25 cellular contexts compared by ENCODE assay signal in genomic region chr4:80614319-80614718, GRCh38.
"Had no signal": no experiment of that assay in that cellular context is flagged by ENCODE, and none has a peak within 500 bp of the region (broad histone marks: within the 10 kb centered on the region; RNA-seq: fewer than 3 reads in every experiment).

No MANE protein-coding gene starts in this region.

- H3K27me3 ChIP-seq: heart right ventricle, neural progenitor cell, right atrium auricular region, sigmoid colon, testis, tibial nerve, upper lobe of right lung, vagina had no signal

- H3K36me3 ChIP-seq: heart right ventricle, neural progenitor cell, pancreas, right atrium auricular region, sigmoid colon, tibial nerve, upper lobe of right lung, vagina had no signal

- H3K9me3 Mint-ChIP-seq: natural killer cell treated with Interleukin-12 subunit alpha and Interleukin-12 subunit beta and Interleukin-15 and Interleukin-18, amount 100 ng/mL, for 72 hours; neural progenitor cell; stimulated activated naive CD8-positive, alpha-beta T cell treated with anti-CD3 and anti-CD28 coated beads, Interleukin-15, amount 100 ng/mL, for 72 hours had no signal

- H3K27ac Mint-ChIP-seq: natural killer cell treated with Interleukin-12 subunit alpha and Interleukin-12 subunit beta and Interleukin-15 and Interleukin-18, amount 100 ng/mL, for 72 hours; neural progenitor cell; stimulated activated naive B cell treated with anti-CD40 and anti-IgM and Interleukin-4, amounts not matched to agents 10 μg/mL and 1 μg/mL and 100 μg/mL, for 72 hours; stimulated activated naive CD8-positive, alpha-beta T cell treated with anti-CD3 and anti-CD28 coated beads, Interleukin-15, amount 100 ng/mL, for 72 hours had no signal

- H3K27ac ChIP-seq: coronary artery, heart right ventricle, neural progenitor cell, pancreas, right atrium auricular region, sigmoid colon, skin epidermis, testis, tibial nerve, upper lobe of right lung, vagina had no signal

- DNase-seq: effector CD4-positive, alpha-beta T cell; heart right ventricle; hypothalamus; kidney; left colon; left ventricle myocardium superior; mesenchymal stem cell; midbrain; nucleus accumbens; sigmoid colon; stimulated activated CD4-positive, alpha-beta T cell treated with anti-CD3 and anti-CD28 coated beads, Interleukin-2, amount 100 ng/mL, for 24 hours; stimulated activated CD4-positive, alpha-beta T cell treated with anti-CD3 and anti-CD28 coated beads, Interleukin-4, amount 100 ng/mL, for 4 hours; stimulated activated naive B cell treated with anti-CD40 and anti-IgM and Interleukin-4, amounts not matched to agents 10 μg/mL and 1 μg/mL and 100 μg/mL, for 72 hours; stimulated activated naive CD8-positive, alpha-beta T cell treated with anti-CD3 and anti-CD28 coated beads, Interleukin-15, amount 100 ng/mL, for 72 hours; testis; upper lobe of right lung had no signal

- H3K36me3 Mint-ChIP-seq: natural killer cell treated with Interleukin-12 subunit alpha and Interleukin-12 subunit beta and Interleukin-15 and Interleukin-18, amount 100 ng/mL, for 72 hours; neural progenitor cell had no signal

- H3K4me1 ChIP-seq: heart right ventricle, neural progenitor cell, pancreas, right atrium auricular region, testis, upper lobe of right lung, vagina had no signal

- H2AFZ ChIP-seq: neural progenitor cell had no signal

- H3K9me3 ChIP-seq: heart right ventricle, pancreas, right atrium auricular region, sigmoid colon, testis, tibial nerve, upper lobe of right lung, vagina had no signal

- H3K4me2 ChIP-seq: neural progenitor cell had no signal

- H3K4me1 Mint-ChIP-seq: neural progenitor cell; stimulated activated naive CD8-positive, alpha-beta T cell treated with anti-CD3 and anti-CD28 coated beads, Interleukin-15, amount 100 ng/mL, for 72 hours had no signal

- H3K9ac ChIP-seq: neural progenitor cell had no signal

- H3K4me3 ChIP-seq: coronary artery, heart right ventricle, lung, neural progenitor cell, pancreas, right atrium auricular region, sigmoid colon, skin epidermis, testis, tibial nerve, upper lobe of right lung, vagina had no signal

- H3K27me3 Mint-ChIP-seq: stimulated activated naive B cell treated with anti-CD40 and anti-IgM and Interleukin-4, amounts not matched to agents 10 μg/mL and 1 μg/mL and 100 μg/mL, for 72 hours; stimulated activated naive CD8-positive, alpha-beta T cell treated with anti-CD3 and anti-CD28 coated beads, Interleukin-15, amount 100 ng/mL, for 72 hours had no signal

- ATAC-seq: heart right ventricle; left ventricle myocardium superior; natural killer cell treated with Interleukin-12 subunit alpha and Interleukin-12 subunit beta and Interleukin-15 and Interleukin-18, amount 100 ng/mL, for 72 hours; stimulated activated naive B cell treated with anti-CD40 and anti-IgM and Interleukin-4, amounts not matched to agents 10 μg/mL and 1 μg/mL and 100 μg/mL, for 72 hours; stimulated activated naive CD8-positive, alpha-beta T cell treated with anti-CD3 and anti-CD28 coated beads, Interleukin-15, amount 100 ng/mL, for 72 hours had no signal

- H3K4me3 Mint-ChIP-seq: natural killer cell treated with Interleukin-12 subunit alpha and Interleukin-12 subunit beta and Interleukin-15 and Interleukin-18, amount 100 ng/mL, for 72 hours; neural progenitor cell; stimulated activated naive B cell treated with anti-CD40 and anti-IgM and Interleukin-4, amounts not matched to agents 10 μg/mL and 1 μg/mL and 100 μg/mL, for 72 hours; stimulated activated naive CD8-positive, alpha-beta T cell treated with anti-CD3 and anti-CD28 coated beads, Interleukin-15, amount 100 ng/mL, for 72 hours had no signal
